In the genomic region with DNA sequence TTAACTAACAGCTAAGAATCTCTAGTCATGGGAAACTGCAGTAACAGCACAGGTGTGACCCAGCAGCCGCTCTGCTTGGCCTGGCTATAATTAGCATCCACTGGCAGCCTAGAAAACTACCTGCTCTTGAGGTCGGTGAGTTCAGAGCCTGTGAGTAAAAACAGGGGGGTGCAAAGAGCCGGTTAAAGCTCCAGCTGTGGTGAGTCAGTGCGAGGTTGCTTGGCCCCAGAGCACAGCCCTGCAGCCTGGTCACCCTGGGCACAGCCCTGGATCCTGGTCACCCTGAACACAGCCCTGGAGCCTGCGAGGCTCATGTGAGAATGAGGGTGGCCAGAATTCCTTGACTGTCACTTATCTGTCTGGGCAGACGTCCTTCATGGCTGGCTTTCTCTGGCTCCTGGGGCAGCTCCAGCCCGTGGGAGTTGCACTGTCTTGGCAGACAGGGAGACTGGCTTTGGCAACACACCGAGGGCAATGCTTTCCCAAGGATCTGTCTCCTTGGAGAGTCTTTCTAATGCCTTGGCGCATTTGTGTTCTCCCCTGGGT, we compare ENCODE assay signal across 14 cellular contexts.
DNase-seq lines count a peak whose midpoint lies in the region; TF ChIP-seq lines count a peak whose summit lies in the region.
"Had no signal": no experiment of that assay in that cellular context is flagged by ENCODE, and none has a peak within 500 bp of the region (broad histone marks: within the 10 kb centered on the region; RNA-seq: fewer than 3 reads in every experiment).

No MANE protein-coding gene starts in this region.

- no peak overlapping the region for H3K4me3 ChIP-seq in GM12865 (ENCODE audit: low read depth, low read length)
- no peak overlapping the region for H3K4me3 ChIP-seq in SJCRH30
- no peak overlapping the region for H3K4me3 ChIP-seq in left ventricle myocardium inferior

- no peaks in the 10 kb centered on the region for H3K36me3 ChIP-seq in SJCRH30
- no peaks in the 10 kb centered on the region for H3K36me3 ChIP-seq in left ventricle myocardium inferior
- H3K36me3 ChIP-seq: breast epithelium had no signal

- peak; percentile 36 for DNase-seq in GM12865 (ENCODE audit: low read depth)
- DNase-seq in SJCRH30: peak; percentile 27 to 57
- DNase-seq in left ventricle myocardium inferior: peak; percentile 24
- DNase-seq in posterior cingulate gyrus: peak in 9 of 10 donors; percentile 24 to 95 (median 53)
- no peak for DNase-seq in amniotic stem cell (lab: John Stamatoyannopoulos, UW)
- DNase-seq in NCI-H187 treated with DMSO at 0.1 percent for 48 hours (lab: John Stamatoyannopoulos, UW): no peak
- no peak for DNase-seq in NCI-H2107 treated with DMSO at 0.1 percent for 48 hours (lab: John Stamatoyannopoulos, UW; ENCODE audit: unreplicated experiment)
- no peak for DNase-seq in activated T-cell treated with anti-CD3 and anti-CD28 coated beads, Interleukin-2, amount 50 U/mL, for 48 hours
- DNase-seq: activated CD4-positive, alpha-beta T cell treated with anti-CD3 and anti-CD28 coated beads for 1 hour; activated T-cell treated with anti-CD3 and anti-CD28 coated beads, Interleukin-2, amount 50 U/mL, for 72 hours; NCI-H1092 treated with DMSO at 0.1 percent for 48 hours; stimulated activated CD8-positive, alpha-beta memory T cell treated with anti-CD3 and anti-CD28 coated beads, Interleukin-4, amount 100 ng/mL, for 48 hours had no signal

- H3K27ac ChIP-seq in SJCRH30 (peak overlapping the region; percentile 20; the same call in 1 of the 2 replicates), left ventricle myocardium inferior (replicated peaks) (peak overlapping the region; percentile 63)
- H3K27ac ChIP-seq: breast epithelium, epithelial cell of prostate had no signal

- intact Hi-C loops in left ventricle myocardium inferior (cut with micrococcal nuclease) (no loop called here), posterior cingulate gyrus (cut with DNase I) (no loop called here)

- TF ChIP-seq CTCF in GM12865 (IDR thresholded peaks at IDR 0.05; ENCODE audit: insufficient read depth, low read depth, low read length, missing control alignments): no peak
- TF ChIP-seq CTCF in left ventricle myocardium inferior (IDR thresholded peaks at IDR 0.05; ENCODE audit: borderline replicate concordance): no peak

- no peaks in the 10 kb centered on the region for H3K9me3 ChIP-seq in SJCRH30 (replicated peaks)
- no peaks in the 10 kb centered on the region for H3K9me3 ChIP-seq in left ventricle myocardium inferior (replicated peaks)
- H3K9me3 ChIP-seq: breast epithelium had no signal

- H3K4me1 ChIP-seq in SJCRH30 (peaks cover 6% of the 10 kb centered on the region), left ventricle myocardium inferior (peaks cover 16% of the 10 kb centered on the region)
- H3K4me1 ChIP-seq: breast epithelium had no signal

- H3K27me3 ChIP-seq in SJCRH30 (no peaks in the 10 kb centered on the region), left ventricle myocardium inferior (ENCODE audit: low read depth) (no peaks in the 10 kb centered on the region)
- H3K27me3 ChIP-seq: breast epithelium had no signal

Comparison
In these comparisons a context has a peak if more than half of its experiments do, and no peak if none do; other contexts are left out.
1. DNase-seq: peak in GM12865 (single experiment), SJCRH30 (2 of 2), left ventricle myocardium inferior (single experiment) and posterior cingulate gyrus (9 of 10); none in amniotic stem cell (single experiment), NCI-H187 treated with DMSO at 0.1 percent for 48 hours (single experiment), NCI-H2107 treated with DMSO at 0.1 percent for 48 hours (single experiment) and activated T-cell treated with anti-CD3 and anti-CD28 coated beads, Interleukin-2, amount 50 U/mL, for 48 hours (0 of 2).